In the genomic region with DNA sequence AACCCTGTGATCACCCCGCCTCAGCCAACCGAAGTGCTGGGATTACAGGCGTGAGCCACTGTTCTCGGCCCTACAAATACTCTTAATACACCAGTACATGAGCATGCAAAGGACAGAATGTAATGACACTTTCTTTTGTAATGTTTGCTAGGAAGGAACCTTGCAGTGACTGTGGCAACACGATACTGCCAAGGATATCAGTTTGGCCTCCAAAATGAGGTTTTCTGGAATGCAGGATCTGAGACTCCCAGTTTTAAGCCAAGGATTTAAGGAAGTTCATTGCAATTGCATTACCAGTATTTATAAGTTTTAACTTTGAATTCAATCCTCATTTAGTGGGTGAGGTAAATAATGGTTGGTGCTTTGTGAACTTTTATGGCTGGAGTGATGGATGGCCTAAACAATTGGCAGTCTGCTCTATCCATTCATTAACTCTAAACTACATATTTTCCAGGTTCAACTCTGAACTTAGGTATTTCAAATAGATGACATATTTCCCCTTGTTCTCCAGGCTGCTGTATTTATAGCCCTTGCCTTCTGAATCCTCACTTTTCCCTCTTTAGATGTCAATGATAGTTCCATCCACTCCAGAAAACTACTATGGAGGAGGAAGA, we compare ENCODE assay signal across 21 cellular contexts.
DNase-seq lines count a peak whose midpoint lies in the region; ATAC-seq, FAIRE-seq and TF ChIP-seq lines count a peak whose summit lies in the region.
"Had no signal": no experiment of that assay in that cellular context is flagged by ENCODE, and none has a peak within 500 bp of the region (broad histone marks: within the 10 kb centered on the region; RNA-seq: fewer than 3 reads in every experiment).

No MANE protein-coding gene starts in this region.

- H3K4me1 ChIP-seq in pancreas: no peaks in the 10 kb centered on the region

- no peak overlapping the region for H3K4me3 ChIP-seq in pancreas
- H3K4me3 ChIP-seq in MG63: no peak overlapping the region
- H3K4me3 ChIP-seq: GM23248 had no signal

- no peak for TF ChIP-seq CTCF in pancreas (IDR thresholded peaks at IDR 0.05)

- no peak for FAIRE-seq in pancreas (lab: Jason Lieb, UNC)
- FAIRE-seq: D721Med, G401.6, GM18507, H54 had no signal

- H3K27me3 ChIP-seq in pancreas (no peaks in the 10 kb centered on the region), MG63 (no peaks in the 10 kb centered on the region)

- DNase-seq in AG08395 (ENCODE audit: low spot score) (peak; percentile 18), GM04503 (ENCODE audit: low read depth) (peak; percentile 37), astrocyte of the hippocampus (ENCODE audit: low read depth, low spot score) (peak; percentile 53), pancreas (no peak), NK-92 (lab: John Stamatoyannopoulos, UW; ENCODE audit: unreplicated experiment) (no peak), MG63 (no peak)
- DNase-seq: CD8-positive, alpha-beta T cell; COR-L47; DMS153; DMS79 treated with DMSO at 0.1 percent for 48 hours; EL; GM23248; KG1 had no signal

- no peaks in the 10 kb centered on the region for H3K36me3 ChIP-seq in pancreas
- H3K36me3 ChIP-seq in MG63: no peaks in the 10 kb centered on the region

- intact Hi-C loops in pancreas (cut with DNase I): no loop called here

- WGBS in pancreas, 2 donors: 73% methylated on average over 5 of the region's 5 CpGs

- ATAC-seq in pancreas (peak in 3 of 4 donors; percentile 26 to 80 (median 58)), HG02938 (IDR thresholded peaks at IDR 0.05; ENCODE audit: unreplicated experiment) (no peak)
- ATAC-seq: CD8-positive, alpha-beta T cell; HCT116 had no signal

- no peak overlapping the region for H3K27ac ChIP-seq in pancreas
- H3K27ac ChIP-seq: 22Rv1, C4-2B, GM23248 had no signal

- H3K9me3 ChIP-seq in pancreas (no peaks in the 10 kb centered on the region), MG63 (no peaks in the 10 kb centered on the region)

Comparison
In these comparisons a context has a peak if more than half of its experiments do, and no peak if none do; other contexts are left out.
1. DNase-seq: peak in AG08395 (single experiment), GM04503 (single experiment) and astrocyte of the hippocampus (single experiment); none in pancreas (0 of 6), NK-92 (single experiment) and MG63 (single experiment).